In genomic region chr21:29174607-29175013, GRCh38 we compare ENCODE assay signal across 1 cellular context.
TF ChIP-seq lines count a peak whose summit lies in the region.

No MANE protein-coding gene starts in this region.

TF ChIP-seq in IMR-90, 13 proteins besides CTCF, POLR2A, EP300 and RAD21:
- TF ChIP-seq MAZ (IDR thresholded peaks at IDR 0.05; ENCODE audit: borderline replicate concordance, low read depth, low read length) (no peak), SMC3 (IDR thresholded peaks at IDR 0.05; ENCODE audit: low read depth, low read length) (no peak), RFX5 (IDR thresholded peaks at IDR 0.05; ENCODE audit: low read depth, low read length) (no peak), CHD1 (IDR thresholded peaks at IDR 0.05; ENCODE audit: low read depth, low read length) (no peak), FOS (IDR thresholded peaks at IDR 0.05; ENCODE audit: low read depth, low read length) (no peak), BHLHE40 (IDR thresholded peaks at IDR 0.05; ENCODE audit: low read depth, low read length) (no peak), MXI1 (IDR thresholded peaks at IDR 0.05; ENCODE audit: borderline replicate concordance, low read depth, low read length) (no peak)
